ENCODE assay signal across 9 cellular contexts in genomic region chr22:42484506-42484905, GRCh38. TPM values are rescaled to one million over a fixed set of nuclear protein-coding genes. Genes with fewer than 3 reads are reported as not detected.
"Had no signal": no experiment of that assay in that cellular context is flagged by ENCODE, and none has a peak within 500 bp of the region (broad histone marks: within the 10 kb centered on the region; RNA-seq: fewer than 3 reads in every experiment).

No MANE protein-coding gene starts in this region.

- H3K27ac Mint-ChIP-seq: GM23338, H9, IgD-negative memory B cell had no signal

- H3K9me3 Mint-ChIP-seq: GM23338, H9, IgD-negative memory B cell had no signal

- FAIRE-seq: H1, H54, HepG2 had no signal

- H3K4me3 Mint-ChIP-seq: GM23338, H9, IgD-negative memory B cell had no signal

- H3K4me3 ChIP-seq: GM23338 had no signal

- H3K36me3 Mint-ChIP-seq: IgD-negative memory B cell had no signal

- ATAC-seq: GM23338, HepG2 had no signal

- DNase-seq: H9, HCEC 1CT had no signal

- H3K4me1 Mint-ChIP-seq: GM23338, IgD-negative memory B cell had no signal

- H3K27ac ChIP-seq: HL-60 had no signal

RNA-seq across cellular contexts. Expression of gene NFAM1, which starts 52.3 kb away (rescaled TPM):
- total RNA-seq: HepG2, HT1080 had no signal
